In the genomic region with DNA sequence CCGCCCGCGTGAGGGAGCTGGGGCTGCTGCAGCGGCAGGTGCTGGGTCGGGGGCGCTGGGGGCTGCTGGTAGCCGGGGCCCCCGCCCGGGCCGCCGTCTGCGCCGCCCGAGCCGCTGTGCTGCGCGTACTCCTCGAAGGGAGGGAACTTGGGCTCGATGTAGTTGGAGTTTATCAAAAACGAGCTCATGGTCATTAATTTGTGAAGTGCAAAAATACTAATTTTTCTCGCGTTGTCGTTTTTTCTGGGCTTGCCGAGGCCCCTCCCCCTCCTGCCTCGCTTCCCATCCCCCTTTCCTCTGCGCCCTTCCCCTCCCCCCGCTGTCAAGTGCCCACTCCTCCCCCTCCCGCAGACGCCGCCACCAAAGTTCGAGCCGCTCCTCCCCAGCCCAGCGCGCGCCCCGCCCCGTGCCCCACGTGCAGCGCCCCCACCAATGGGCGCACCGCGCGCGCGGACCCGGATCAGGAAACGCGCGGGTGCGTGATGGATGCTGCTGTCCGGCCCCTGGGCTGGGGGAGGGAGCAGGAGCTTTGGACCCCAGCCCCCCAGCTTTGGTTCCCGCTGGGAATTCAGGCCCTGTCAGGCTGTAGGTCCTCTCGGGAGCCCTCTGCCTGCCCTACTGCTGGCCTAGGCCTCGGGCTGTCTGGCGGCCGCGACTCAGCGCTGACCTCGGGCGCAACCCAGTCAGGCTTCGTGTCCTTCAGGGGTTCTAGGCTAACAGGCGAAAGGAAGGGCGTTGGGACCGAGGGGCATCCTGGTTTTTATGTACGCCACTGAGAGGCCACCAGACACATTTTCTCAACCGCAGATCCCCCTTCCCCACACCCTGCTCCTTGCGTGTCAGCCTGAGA, we compare ENCODE assay signal across 1 cellular context.
TF ChIP-seq lines count a peak whose summit lies in the region.

Gene HOXA4 (minus strand): TSS at position 218 of the 850 bp plus-strand sequence. CDS start 24 bp downstream, at position 194.

TF ChIP-seq in A549, 52 proteins besides CTCF, POLR2A, EP300 and RAD21 (continued from another document):
- peak; percentile 74 for TF ChIP-seq CHD2 (IDR thresholded peaks at IDR 0.05; ENCODE audit: low read length, partially characterized antibody)
- TF ChIP-seq ZC3H11A (IDR thresholded peaks at IDR 0.05) = no peak
- TF ChIP-seq USF2 (IDR thresholded peaks at IDR 0.05) = peak; percentile 93
- TF ChIP-seq NFE2L2 (conservative IDR thresholded peaks at IDR 0.05; ENCODE audit: low read length) = no peak
- TF ChIP-seq CEBPB (IDR thresholded peaks at IDR 0.05) = no peak
- TF ChIP-seq NPAS2 (CRISPR knock-in tag; IDR thresholded peaks at IDR 0.05; ENCODE audit: borderline replicate concordance) = no peak
- TF ChIP-seq RFX5 (IDR thresholded peaks at IDR 0.05) = no peak
- no peak for TF ChIP-seq ZNF302 (CRISPR knock-in tag; IDR thresholded peaks at IDR 0.05)
- TF ChIP-seq MAZ (IDR thresholded peaks at IDR 0.05; ENCODE audit: borderline replicate concordance, low read depth, low read length) = no peak
- no peak for TF ChIP-seq SMC3 (IDR thresholded peaks at IDR 0.05)
- no peak for TF ChIP-seq CBX8 (IDR thresholded peaks at IDR 0.05)
- TF ChIP-seq HOXA7 (CRISPR knock-in tag; IDR thresholded peaks at IDR 0.05) = no peak
- no peak for TF ChIP-seq MYC (IDR thresholded peaks at IDR 0.05; ENCODE audit: borderline replicate concordance, low read length)
- TF ChIP-seq ESRRA (IDR thresholded peaks at IDR 0.05; ENCODE audit: borderline replicate concordance, low read length) = no peak
- no peak for TF ChIP-seq FOSL2 (IDR thresholded peaks at IDR 0.05)
- no peak for TF ChIP-seq FOSL2 (CRISPR knock-in tag; IDR thresholded peaks at IDR 0.05)
- TF ChIP-seq, protein P1, sequence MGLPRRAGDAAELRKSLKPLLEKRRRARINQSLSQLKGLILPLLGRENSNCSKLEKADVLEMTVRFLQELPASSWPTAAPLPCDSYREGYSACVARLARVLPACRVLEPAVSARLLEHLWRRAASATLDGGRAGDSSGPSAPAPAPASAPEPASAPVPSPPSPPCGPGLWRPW (IDR thresholded peaks at IDR 0.05) = no peak
- TF ChIP-seq ELK1 (IDR thresholded peaks at IDR 0.05; ENCODE audit: low read depth, low read length) = no peak
- peak; percentile 56 for TF ChIP-seq MAX (IDR thresholded peaks at IDR 0.05)
- TF ChIP-seq, protein P2, sequence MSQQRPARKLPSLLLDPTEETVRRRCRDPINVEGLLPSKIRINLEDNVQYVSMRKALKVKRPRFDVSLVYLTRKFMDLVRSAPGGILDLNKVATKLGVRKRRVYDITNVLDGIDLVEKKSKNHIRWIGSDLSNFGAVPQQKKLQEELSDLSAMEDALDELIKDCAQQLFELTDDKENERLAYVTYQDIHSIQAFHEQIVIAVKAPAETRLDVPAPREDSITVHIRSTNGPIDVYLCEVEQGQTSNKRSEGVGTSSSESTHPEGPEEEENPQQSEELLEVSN (IDR thresholded peaks at IDR 0.05; ENCODE audit: borderline replicate concordance, low read depth) = peak; percentile 84
- TF ChIP-seq JUNB (IDR thresholded peaks at IDR 0.05) = no peak
- no peak for TF ChIP-seq JUN (IDR thresholded peaks at IDR 0.05)
- TF ChIP-seq EHMT2 (IDR thresholded peaks at IDR 0.05; ENCODE audit: low read depth) = no peak
